In genomic region chr9:89787595-89787994, GRCh38 we compare ENCODE assay signal across 35 cellular contexts.
A peak's percentile ranks its signal among the peaks of the same experiment; 100 is the strongest.
DNase-seq lines count a peak whose midpoint lies in the region; ATAC-seq, FAIRE-seq and TF ChIP-seq lines count a peak whose summit lies in the region.
"Had no signal": no experiment of that assay in that cellular context is flagged by ENCODE, and none has a peak within 500 bp of the region (broad histone marks: within the 10 kb centered on the region; RNA-seq: fewer than 3 reads in every experiment).

No MANE protein-coding gene starts in this region.

- H3K9me3 Mint-ChIP-seq in progenitor cell of endocrine pancreas (ENCODE audit: low read depth) = no peaks in the 10 kb centered on the region
- H3K9me3 Mint-ChIP-seq in activated CD4-positive, alpha-beta memory T cell treated with anti-CD3 and anti-CD28 coated beads, Interleukin-2, amount 10 ng/mL, durations not matched to agents 7 days and 5 days = no peaks in the 10 kb centered on the region
- H3K9me3 Mint-ChIP-seq: CD8-positive, alpha-beta memory T cell; CD8-positive, alpha-beta T cell had no signal

- H3K36me3 ChIP-seq in HEK293 (ENCODE audit: control insufficient read depth in 2 of 2, insufficient read depth in 1 of 2, low read length in 2 of 2) = no peaks in the 10 kb centered on the region
- no peaks in the 10 kb centered on the region for H3K36me3 ChIP-seq in small intestine (ENCODE audit: control insufficient read depth in 2 of 2, insufficient read depth in 2 of 2, low read length in 2 of 2)
- H3K36me3 ChIP-seq: BE2C; BLaER1; BLaER1 treated with 17β-estradiol and CSF1 and Interleukin-3, amounts not matched to agents 10 nM and 100 nM had no signal

- H3K4me1 ChIP-seq in HEK293 (ENCODE audit: control insufficient read depth, insufficient read depth, low read length) = no peaks in the 10 kb centered on the region
- H3K4me1 ChIP-seq in small intestine (ENCODE audit: control insufficient read depth in 2 of 2, insufficient read depth in 1 of 2, low read depth in 1 of 2, low read length in 1 of 2) = no peaks in the 10 kb centered on the region
- H3K4me1 ChIP-seq: A549, BE2C, Caco-2 had no signal

- no peak overlapping the region for H3K4me3 Mint-ChIP-seq in progenitor cell of endocrine pancreas (ENCODE audit: low read depth)
- H3K4me3 Mint-ChIP-seq in activated CD4-positive, alpha-beta memory T cell treated with anti-CD3 and anti-CD28 coated beads, Interleukin-2, amount 10 ng/mL, durations not matched to agents 7 days and 5 days = no peak overlapping the region
- H3K4me3 Mint-ChIP-seq: B cell; CD14-positive monocyte; CD4-positive, alpha-beta memory T cell; CD4-positive, alpha-beta T cell; CD4-positive, CD25-positive, alpha-beta regulatory T cell; CD8-positive, alpha-beta memory T cell; CD8-positive, alpha-beta T cell had no signal

- H3K27me3 Mint-ChIP-seq in progenitor cell of endocrine pancreas = peaks cover 25% of the 10 kb centered on the region
- peaks cover 36% of the 10 kb centered on the region for H3K27me3 Mint-ChIP-seq in activated CD4-positive, alpha-beta memory T cell treated with anti-CD3 and anti-CD28 coated beads, Interleukin-2, amount 10 ng/mL, durations not matched to agents 7 days and 5 days
- H3K27me3 Mint-ChIP-seq: B cell; CD4-positive, alpha-beta memory T cell; CD4-positive, alpha-beta T cell had no signal

- TF ChIP-seq CTCF in HEK293 (tag by site-specific recombination; IDR thresholded peaks at IDR 0.05) (no peak), progenitor cell of endocrine pancreas (IDR thresholded peaks at IDR 0.05; ENCODE audit: unreplicated experiment) (no peak)

- CTCF ChIA-PET in HEK293 (lab: Yijun Ruan, JAX) = no interaction called here
- CTCF ChIA-PET in activated CD4-positive, alpha-beta memory T cell treated with anti-CD3 and anti-CD28 coated beads, Interleukin-2, amount 10 ng/mL, durations not matched to agents 7 days and 5 days (lab: Charles Lee) = no interaction called here

- POLR2A ChIA-PET in HEK293 (lab: Yijun Ruan, JAX) = no interaction called here
- POLR2A ChIA-PET in activated CD4-positive, alpha-beta memory T cell treated with anti-CD3 and anti-CD28 coated beads, Interleukin-2, amount 10 ng/mL, durations not matched to agents 7 days and 5 days (lab: Charles Lee) = no interaction called here

- no peak overlapping the region for H3K27ac Mint-ChIP-seq in progenitor cell of endocrine pancreas
- H3K27ac Mint-ChIP-seq in activated CD4-positive, alpha-beta memory T cell treated with anti-CD3 and anti-CD28 coated beads, Interleukin-2, amount 10 ng/mL, durations not matched to agents 7 days and 5 days = no peak overlapping the region
- H3K27ac Mint-ChIP-seq: B cell; CD14-positive monocyte; CD4-positive, alpha-beta memory T cell; CD4-positive, alpha-beta T cell; CD4-positive, CD25-positive, alpha-beta regulatory T cell; CD8-positive, alpha-beta memory T cell; CD8-positive, alpha-beta T cell had no signal

- H3K27ac ChIP-seq in HEK293 (ENCODE audit: extremely low read depth, low read depth, low read length) (no peak overlapping the region), small intestine (ENCODE audit: low read depth in 1 of 2, low read length in 1 of 2) (no peak overlapping the region)
- H3K27ac ChIP-seq: 22Rv1; A549; BLaER1; BLaER1 treated with 17β-estradiol and CSF1 and Interleukin-3, amounts not matched to agents 10 nM and 100 nM; C4-2B had no signal

- no peaks in the 10 kb centered on the region for H3K27me3 ChIP-seq in small intestine (ENCODE audit: control insufficient read depth in 2 of 2, insufficient read depth in 2 of 2, low read length in 2 of 2)
- H3K27me3 ChIP-seq: BE2C; BLaER1; BLaER1 treated with 17β-estradiol and CSF1 and Interleukin-3, amounts not matched to agents 10 nM and 100 nM had no signal

- H3K9me3 ChIP-seq in HEK293 (ENCODE audit: control insufficient read depth, insufficient read depth, low read depth, low read length) (no peaks in the 10 kb centered on the region), small intestine (ENCODE audit: control insufficient read depth, low read depth) (no peaks in the 10 kb centered on the region)
- H3K9me3 ChIP-seq: A549; BE2C; BLaER1; BLaER1 treated with 17β-estradiol and CSF1 and Interleukin-3, amounts not matched to agents 10 nM and 100 nM; Caco-2 had no signal

- H3K4me1 Mint-ChIP-seq in progenitor cell of endocrine pancreas (ENCODE audit: low read depth) = peaks cover 2% of the 10 kb centered on the region
- no peaks in the 10 kb centered on the region for H3K4me1 Mint-ChIP-seq in activated CD4-positive, alpha-beta memory T cell treated with anti-CD3 and anti-CD28 coated beads, Interleukin-2, amount 10 ng/mL, durations not matched to agents 7 days and 5 days
- H3K4me1 Mint-ChIP-seq: CD8-positive, alpha-beta memory T cell had no signal

- H3K36me3 Mint-ChIP-seq in progenitor cell of endocrine pancreas (ENCODE audit: insufficient read depth) = no peaks in the 10 kb centered on the region
- peaks cover 2% of the 10 kb centered on the region for H3K36me3 Mint-ChIP-seq in activated CD4-positive, alpha-beta memory T cell treated with anti-CD3 and anti-CD28 coated beads, Interleukin-2, amount 10 ng/mL, durations not matched to agents 7 days and 5 days (ENCODE audit: low read depth)
- H3K36me3 Mint-ChIP-seq: CD14-positive monocyte; CD4-positive, alpha-beta memory T cell; CD8-positive, alpha-beta memory T cell; CD8-positive, alpha-beta T cell had no signal

- no peak for ATAC-seq in GM18868 (IDR thresholded peaks at IDR 0.05; ENCODE audit: unreplicated experiment)
- ATAC-seq: A549; CD8-positive, alpha-beta T cell had no signal

- DNase-seq in small intestine (no peak), progenitor cell of endocrine pancreas (ENCODE audit: low spot score, unreplicated experiment) (no peak)
- DNase-seq in activated CD4-positive, alpha-beta memory T cell treated with anti-CD3 and anti-CD28 coated beads, Interleukin-2, amount 10 ng/mL, durations not matched to agents 7 days and 5 days = no peak
- DNase-seq: 8988T; ACHN; AML-193; BE2C; C1 segment of cervical spinal cord; Caco-2; Calu3; CD4-positive, alpha-beta memory T cell; CD4-positive, alpha-beta T cell; CD4-positive, CD25-positive, alpha-beta regulatory T cell; CD8-positive, alpha-beta memory T cell; CD8-positive, alpha-beta T cell; COR-L47; DMS 273 treated with DMSO at 0.1 percent for 48 hours; DMS153; DMS53; DMS79; DMS79 treated with DMSO at 0.1 percent for 48 hours; DND-41; EL had no signal

- H3K4me3 ChIP-seq in HEK293 (ENCODE audit: low read depth, low read length) (no peak overlapping the region), small intestine (ENCODE audit: low read depth in 1 of 2, low read length in 2 of 2) (no peak overlapping the region)
- H3K4me3 ChIP-seq: A549; BLaER1; BLaER1 treated with 17β-estradiol and CSF1 and Interleukin-3, amounts not matched to agents 10 nM and 100 nM had no signal

- peak; percentile 31 for FAIRE-seq in colon (lab: Jason Lieb, UNC)
- peak; percentile 23 for FAIRE-seq in small intestine (lab: Jason Lieb, UNC)
- FAIRE-seq: A204.1, A549, D721Med had no signal

TF ChIP-seq in HEK293, 187 proteins besides CTCF, POLR2A, EP300 and RAD21:
- TF ChIP-seq KLF10 (tag by site-specific recombination; IDR thresholded peaks at IDR 0.05) (no peak), ZNF558 (tag by site-specific recombination; IDR thresholded peaks at IDR 0.05) (peak; percentile 95)
